Comparison of ENCODE assay signal across 8 cellular contexts in the genomic region with DNA sequence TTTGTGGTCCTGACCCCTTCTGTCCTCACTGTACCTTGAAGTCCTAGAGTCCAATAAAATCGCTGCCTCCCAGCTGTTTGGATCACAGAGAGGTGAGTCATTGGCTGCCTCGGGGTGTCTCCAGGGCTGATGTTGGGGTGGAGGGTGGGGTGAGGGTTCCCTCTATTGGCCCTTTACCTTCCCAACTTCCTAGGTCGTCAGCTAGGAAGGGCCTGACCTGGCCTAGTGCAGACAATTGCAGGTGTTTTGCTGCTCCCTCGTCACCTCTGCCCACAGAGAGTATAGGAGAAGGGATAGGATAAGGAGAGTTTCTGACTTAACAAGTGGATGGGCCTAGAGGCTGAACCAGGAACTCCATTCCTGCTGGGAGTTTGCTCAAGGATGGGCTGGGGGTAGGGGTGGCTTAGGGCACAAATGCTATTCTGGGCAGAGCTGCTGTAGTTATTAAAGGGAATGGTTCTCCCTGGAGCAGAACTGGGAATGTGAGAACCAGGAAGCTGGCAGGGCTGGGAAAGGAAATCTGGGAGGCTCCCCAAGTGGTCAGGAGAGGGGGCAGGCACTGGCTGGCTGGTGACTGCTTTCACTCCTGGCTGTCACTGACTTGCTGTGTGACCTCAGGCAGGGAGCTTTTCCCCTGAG. TPM values are rescaled to one million over a fixed set of nuclear protein-coding genes. Genes with fewer than 3 reads are reported as not detected.
A peak's percentile ranks its signal among the peaks of the same experiment; 100 is the strongest.
DNase-seq lines count a peak whose midpoint lies in the region; ATAC-seq and TF ChIP-seq lines count a peak whose summit lies in the region.

No MANE protein-coding gene starts in this region.

- WGBS in endodermal cell (ENCODE audit: insufficient coverage in 1 of 2, insufficient read length in 1 of 2), 2 experiments: 71 to 83% methylated on average over 2 to 4 of the region's 4 CpGs

- no peak for ATAC-seq in HG02884 (IDR thresholded peaks at IDR 0.05; ENCODE audit: unreplicated experiment)
- no peak for ATAC-seq in GM18861 (IDR thresholded peaks at IDR 0.05; ENCODE audit: unreplicated experiment)

- peak; percentile 45 for TF ChIP-seq CTCF in endodermal cell (conservative IDR thresholded peaks at IDR 0.05)

- H3K27me3 ChIP-seq in endodermal cell (ENCODE audit: control insufficient read depth, insufficient read depth, low read length, poor library complexity, severe bottlenecking) (peaks cover 13% of the 10 kb centered on the region), muscle layer of duodenum (ENCODE audit: low read depth, low read length) (no peaks in the 10 kb centered on the region)

- no peaks in the 10 kb centered on the region for H3K9me3 Mint-ChIP-seq in activated naive CD4-positive, alpha-beta T cell treated with anti-CD3 and anti-CD28 coated beads, Interleukin-2, amount 10 ng/mL, durations not matched to agents 7 days and 5 days
- H3K9me3 Mint-ChIP-seq in endodermal cell: no peaks in the 10 kb centered on the region

- H3K4me1 ChIP-seq in endodermal cell (ENCODE audit: control insufficient read depth, insufficient read depth, low read length) (peaks cover 5% of the 10 kb centered on the region), muscle layer of duodenum (ENCODE audit: control insufficient read depth in 1 of 2, insufficient read depth in 2 of 2, low read length in 2 of 2) (peaks cover 17 to 34% of the 10 kb centered on the region in 2 donors)

- no peaks in the 10 kb centered on the region for H3K9me3 ChIP-seq in endodermal cell (ENCODE audit: control insufficient read depth, low read length)
- no peaks in the 10 kb centered on the region for H3K9me3 ChIP-seq in muscle layer of duodenum (ENCODE audit: control insufficient read depth in 1 of 2, low read length in 2 of 2)

- peaks cover 51% of the 10 kb centered on the region for H3K27me3 Mint-ChIP-seq in activated naive CD4-positive, alpha-beta T cell treated with anti-CD3 and anti-CD28 coated beads, Interleukin-2, amount 10 ng/mL, durations not matched to agents 7 days and 5 days
- peaks cover 36% of the 10 kb centered on the region for H3K27me3 Mint-ChIP-seq in endodermal cell (ENCODE audit: insufficient read depth)

- peaks cover 3% of the 10 kb centered on the region for H3K36me3 ChIP-seq in endodermal cell (ENCODE audit: control insufficient read depth, insufficient read depth, low read length)
- H3K36me3 ChIP-seq in muscle layer of duodenum (ENCODE audit: control insufficient read depth in 1 of 2, insufficient read depth in 2 of 2, low read length in 2 of 2): no peaks in the 10 kb centered on the region

- peaks cover 50% of the 10 kb centered on the region for H3K4me1 Mint-ChIP-seq in activated naive CD4-positive, alpha-beta T cell treated with anti-CD3 and anti-CD28 coated beads, Interleukin-2, amount 10 ng/mL, durations not matched to agents 7 days and 5 days
- H3K4me1 Mint-ChIP-seq in endodermal cell: peaks cover 32% of the 10 kb centered on the region

- peak overlapping the region; percentile 99 for H3K27ac ChIP-seq in endodermal cell (ENCODE audit: low read depth, low read length)
- H3K27ac ChIP-seq in muscle layer of duodenum (ENCODE audit: low read length): peak overlapping the region; percentile 96

- H3K4me3 ChIP-seq in endodermal cell (ENCODE audit: low read length) (peak overlapping the region; percentile 88), muscle layer of duodenum (ENCODE audit: low read depth in 1 of 2, low read length in 2 of 2) (peak overlapping the region; percentile 77 to 82)

- no peaks in the 10 kb centered on the region for H3K36me3 Mint-ChIP-seq in activated naive CD4-positive, alpha-beta T cell treated with anti-CD3 and anti-CD28 coated beads, Interleukin-2, amount 10 ng/mL, durations not matched to agents 7 days and 5 days
- no peaks in the 10 kb centered on the region for H3K36me3 Mint-ChIP-seq in endodermal cell (ENCODE audit: low read depth)

- peak; percentile 25 for DNase-seq in activated naive CD4-positive, alpha-beta T cell treated with anti-CD3 and anti-CD28 coated beads, Interleukin-2, amount 10 ng/mL, durations not matched to agents 7 days and 5 days
- no peak for DNase-seq in activated naive CD4-positive, alpha-beta T cell treated with anti-CD3 and anti-CD28 coated beads, Interleukin-2, amount 50 U/mL, for 16 hours
- DNase-seq in RPMI7951 (ENCODE audit: low read depth) (peak; percentile 66), endodermal cell (peak; percentile 62), 8988T (no peak)

- CTCF ChIA-PET in activated naive CD4-positive, alpha-beta T cell treated with anti-CD3 and anti-CD28 coated beads, Interleukin-2, amount 10 ng/mL, durations not matched to agents 7 days and 5 days (lab: Charles Lee): interaction anchor here (0.6 to 6.1 kb wide), 9 partner anchors 23 to 394 kb away, joined by 3 to 63 read pairs (median 3); a partner anchor contains a TSS

- peak overlapping the region; percentile 90 for H3K27ac Mint-ChIP-seq in activated naive CD4-positive, alpha-beta T cell treated with anti-CD3 and anti-CD28 coated beads, Interleukin-2, amount 10 ng/mL, durations not matched to agents 7 days and 5 days
- H3K27ac Mint-ChIP-seq in endodermal cell: peak overlapping the region; percentile 99

- peak overlapping the region; percentile 96 for H3K9ac ChIP-seq in endodermal cell (ENCODE audit: extremely low read depth, low read length, poor library complexity, severe bottlenecking)

- peak overlapping the region; percentile 84 for H3K4me3 Mint-ChIP-seq in activated naive CD4-positive, alpha-beta T cell treated with anti-CD3 and anti-CD28 coated beads, Interleukin-2, amount 10 ng/mL, durations not matched to agents 7 days and 5 days
- peak overlapping the region; percentile 90 for H3K4me3 Mint-ChIP-seq in endodermal cell

RNA-seq across cellular contexts. Expression of a gene that starts 1.4 kb away (rescaled TPM):
- 6.3 and 7.1 TPM in 2 replicates for total RNA-seq in RPMI7951 (2014; rRNA removed; shearing (Covaris generic))
- 10 to 100 TPM in 1 of 2 donors, 1 to 10 TPM in 1; 7.0 to 20.2 TPM for total RNA-seq in endodermal cell
- 13.9 TPM for polyA plus RNA-seq in endodermal cell (2013, experiment 1 of 2)
- 12.8 TPM for polyA plus RNA-seq in endodermal cell (2013, experiment 2 of 2)

RNA-seq across cellular contexts. Expression of a gene that starts 28.6 kb away (rescaled TPM):
- 43.1 and 48.1 TPM in 2 replicates for total RNA-seq in RPMI7951 (2014; rRNA removed; shearing (Covaris generic))
- 10 to 100 TPM; 35.8 to 41.2 TPM for total RNA-seq in endodermal cell
- 63.0 TPM for polyA plus RNA-seq in endodermal cell (2013, experiment 1 of 2)
- 54.4 TPM for polyA plus RNA-seq in endodermal cell (2013, experiment 2 of 2)

Comparison
In these comparisons a context has a peak if more than half of its experiments do, and no peak if none do; other contexts are left out.
1. DNase-seq: peak in activated naive CD4-positive, alpha-beta T cell treated with anti-CD3 and anti-CD28 coated beads, Interleukin-2, amount 10 ng/mL, durations not matched to agents 7 days and 5 days (single experiment), RPMI7951 (single experiment) and endodermal cell (single experiment); none in activated naive CD4-positive, alpha-beta T cell treated with anti-CD3 and anti-CD28 coated beads, Interleukin-2, amount 50 U/mL, for 16 hours (single experiment) and 8988T (single experiment).